Comparison of ENCODE assay signal across 16 cellular contexts in the genomic region with DNA sequence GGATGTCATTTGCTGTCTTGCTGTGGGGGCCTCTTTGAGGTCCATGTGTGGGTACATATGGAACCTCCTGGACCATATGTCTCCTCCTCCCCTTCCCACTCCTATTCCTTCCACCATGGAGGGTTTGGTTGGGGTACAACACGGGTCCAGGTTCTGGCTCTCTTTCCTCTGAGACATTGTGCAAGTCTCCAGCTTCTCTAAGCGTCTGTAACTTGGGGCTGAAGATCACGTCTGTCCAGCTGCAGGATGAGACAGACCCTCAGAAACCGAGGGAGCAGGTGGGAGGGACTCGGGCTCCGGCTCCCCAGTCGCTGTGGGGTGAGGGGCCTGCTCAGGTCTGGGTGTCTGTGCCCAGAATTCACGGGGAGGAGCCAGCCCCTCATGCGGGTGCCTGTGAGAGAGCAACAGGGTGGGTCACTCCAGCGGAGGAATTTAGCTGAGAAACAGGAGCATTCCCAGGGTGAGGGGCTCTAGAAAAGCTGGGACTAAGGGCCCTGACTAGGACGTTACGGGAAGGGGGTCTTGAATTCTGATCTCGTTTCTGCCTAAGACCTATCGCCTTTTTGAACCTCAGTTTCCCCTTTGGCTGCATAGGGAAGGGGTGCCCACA. TPM values are rescaled to one million over a fixed set of nuclear protein-coding genes. Genes with fewer than 3 reads are reported as not detected.
DNase-seq lines count a peak whose midpoint lies in the region; ATAC-seq, FAIRE-seq and TF ChIP-seq lines count a peak whose summit lies in the region.
"Had no signal": no experiment of that assay in that cellular context is flagged by ENCODE, and none has a peak within 500 bp of the region (broad histone marks: within the 10 kb centered on the region; RNA-seq: fewer than 3 reads in every experiment).

No MANE protein-coding gene starts in this region.

- no peak overlapping the region for H3K27ac Mint-ChIP-seq in astrocyte (ENCODE audit: unreplicated experiment)
- H3K27ac Mint-ChIP-seq: activated CD4-positive, alpha-beta T cell treated with anti-CD3 and anti-CD28 coated beads for 36 hours; activated naive CD8-positive, alpha-beta T cell treated with anti-CD3 and anti-CD28 coated beads, Interleukin-2, amount 10 ng/mL, durations not matched to agents 7 days and 5 days; stimulated activated naive CD8-positive, alpha-beta T cell treated with anti-CD3 and anti-CD28 coated beads, Interleukin-15, amount 100 ng/mL, for 72 hours had no signal

- H3K9me3 Mint-ChIP-seq in astrocyte (ENCODE audit: unreplicated experiment) = peaks cover 3% of the 10 kb centered on the region
- H3K9me3 Mint-ChIP-seq: activated naive CD8-positive, alpha-beta T cell treated with anti-CD3 and anti-CD28 coated beads, Interleukin-2, amount 10 ng/mL, durations not matched to agents 7 days and 5 days; stimulated activated naive CD8-positive, alpha-beta T cell treated with anti-CD3 and anti-CD28 coated beads, Interleukin-15, amount 100 ng/mL, for 72 hours had no signal

- DNase-seq in GM23248 = no peak
- DNase-seq in astrocyte (ENCODE audit: low read depth) = no peak
- DNase-seq in NCI-H510A (lab: John Stamatoyannopoulos, UW) = no peak
- DNase-seq in D341Med (ENCODE audit: low spot score) = no peak
- DNase-seq in DMS 273 (lab: John Stamatoyannopoulos, UW; ENCODE audit: unreplicated experiment) = no peak
- DNase-seq: T1000 had no signal

- H3K9ac ChIP-seq in GM23248 (no peak overlapping the region), astrocyte (ENCODE audit: low read length) (no peak overlapping the region), iPS-18a (ENCODE audit: low read length) (no peak overlapping the region), rectal smooth muscle tissue (ENCODE audit: low read length) (no peak overlapping the region)

- H3K4me1 ChIP-seq in GM23248 (ENCODE audit: insufficient read depth) (no peaks in the 10 kb centered on the region), astrocyte (ENCODE audit: insufficient read depth, low read length) (no peaks in the 10 kb centered on the region), iPS-18a (ENCODE audit: control insufficient read depth, low read depth, low read length) (peaks cover 12% of the 10 kb centered on the region), rectal smooth muscle tissue (ENCODE audit: control insufficient read depth, insufficient read depth, low read length) (no peaks in the 10 kb centered on the region)

- H3K27ac ChIP-seq in GM23248 = no peak overlapping the region
- no peak overlapping the region for H3K27ac ChIP-seq in astrocyte (ENCODE audit: low read depth, low read length)
- no peak overlapping the region for H3K27ac ChIP-seq in iPS-18a (ENCODE audit: low read length)
- H3K27ac ChIP-seq in rectal smooth muscle tissue (ENCODE audit: low read depth, low read length) = no peak overlapping the region

- H3K9me2 ChIP-seq in GM23248 (ENCODE audit: insufficient read depth) = no peaks in the 10 kb centered on the region

- no peak overlapping the region for H2AFZ ChIP-seq in GM23248
- no peak overlapping the region for H2AFZ ChIP-seq in astrocyte (ENCODE audit: low read depth, low read length)

- no peaks in the 10 kb centered on the region for H3F3A ChIP-seq in GM23248 (ENCODE audit: insufficient read depth)

- H3K9me3 ChIP-seq in GM23248 (ENCODE audit: low read depth) (no peaks in the 10 kb centered on the region), astrocyte (ENCODE audit: insufficient read depth, low read depth, low read length) (no peaks in the 10 kb centered on the region), iPS-18a (ENCODE audit: control insufficient read depth, low read depth, low read length) (no peaks in the 10 kb centered on the region)
- H3K9me3 ChIP-seq: mucosa of descending colon had no signal

- H3K27me3 Mint-ChIP-seq in astrocyte (ENCODE audit: low read depth, unreplicated experiment) = peaks cover 84% of the 10 kb centered on the region

- H3K79me2 ChIP-seq in GM23248 (ENCODE audit: insufficient read depth) (no peaks in the 10 kb centered on the region), astrocyte (ENCODE audit: insufficient read depth, low read length) (no peaks in the 10 kb centered on the region)

- no peak for TF ChIP-seq CTCF in astrocyte (IDR thresholded peaks at IDR 0.05; ENCODE audit: insufficient read depth, low read depth, low read length)

- H3K27me3 ChIP-seq in GM23248 (replicated peaks; ENCODE audit: insufficient read depth) = peaks cover 45% of the 10 kb centered on the region
- peaks cover 58% of the 10 kb centered on the region for H3K27me3 ChIP-seq in astrocyte (ENCODE audit: insufficient read depth, low read length)
- peaks cover 90% of the 10 kb centered on the region for H3K27me3 ChIP-seq in iPS-18a (ENCODE audit: control insufficient read depth, insufficient read depth, low read length)
- H3K27me3 ChIP-seq in rectal smooth muscle tissue (ENCODE audit: control insufficient read depth, insufficient read depth, low read length) = peaks cover 31% of the 10 kb centered on the region

- no peak overlapping the region for H3K4me3 Mint-ChIP-seq in astrocyte (ENCODE audit: unreplicated experiment)
- H3K4me3 Mint-ChIP-seq: activated CD4-positive, alpha-beta T cell treated with anti-CD3 and anti-CD28 coated beads for 36 hours; activated naive CD8-positive, alpha-beta T cell treated with anti-CD3 and anti-CD28 coated beads, Interleukin-2, amount 10 ng/mL, durations not matched to agents 7 days and 5 days had no signal

- no peak for FAIRE-seq in astrocyte (lab: Jason Lieb, UNC)
- FAIRE-seq: D721Med had no signal

- in situ Hi-C loops in GM23248 (cut with MboI) = no loop called here

- H4K20me1 ChIP-seq in GM23248 (ENCODE audit: insufficient read depth) (no peaks in the 10 kb centered on the region), astrocyte (ENCODE audit: insufficient read depth, low read length) (peaks cover 3% of the 10 kb centered on the region)

- no peaks in the 10 kb centered on the region for H3K36me3 ChIP-seq in GM23248 (ENCODE audit: low read depth)
- H3K36me3 ChIP-seq in astrocyte (ENCODE audit: insufficient read depth, low read length) = no peaks in the 10 kb centered on the region
- no peaks in the 10 kb centered on the region for H3K36me3 ChIP-seq in iPS-18a (ENCODE audit: control insufficient read depth, low read depth, low read length)
- no peaks in the 10 kb centered on the region for H3K36me3 ChIP-seq in rectal smooth muscle tissue (ENCODE audit: control insufficient read depth, insufficient read depth, low read length)

- H3K4me3 ChIP-seq in GM23248 (peak overlapping the region; percentile 47; the same call in 1 of the 2 replicates), astrocyte (ENCODE audit: insufficient read depth, low read depth, low read length) (peak overlapping the region; percentile 5), iPS-18a (ENCODE audit: low read length) (peak overlapping the region; percentile 64), rectal smooth muscle tissue (ENCODE audit: low read length) (peak overlapping the region; percentile 16)
- H3K4me3 ChIP-seq: mucosa of descending colon had no signal

- 37 to 38% methylated on average over 14 of the region's 14 CpGs for WGBS in GM23248 (ENCODE audit: low coverage in 1 of 2, low lambda C conversion rate in 2 of 2, missing lambda C conversion rate in 2 of 2), 2 experiments

- H3K4me1 Mint-ChIP-seq in astrocyte (ENCODE audit: low read depth, unreplicated experiment) = no peaks in the 10 kb centered on the region

- H3K4me2 ChIP-seq in GM23248 (ENCODE audit: unreplicated experiment) (peak overlapping the region; percentile 57), astrocyte (ENCODE audit: low read length) (peak overlapping the region; percentile 85)

- H3K36me3 Mint-ChIP-seq in astrocyte (ENCODE audit: low read depth, unreplicated experiment) = peaks cover 2% of the 10 kb centered on the region
- H3K36me3 Mint-ChIP-seq: activated naive CD8-positive, alpha-beta T cell treated with anti-CD3 and anti-CD28 coated beads, Interleukin-2, amount 10 ng/mL, durations not matched to agents 7 days and 5 days had no signal

- ATAC-seq in HG03108 (IDR thresholded peaks at IDR 0.05; ENCODE audit: unreplicated experiment) = no peak

RNA-seq across cellular contexts. Expression of a gene that starts 42.0 kb away (rescaled TPM):
- not detected in 2 replicates for total RNA-seq in GM23248 (2014; rRNA removed; shearing (Covaris generic))
- polyA plus RNA-seq in GM23248 (2016; fragmentation: Nextera tagmentation; extraction: Ambion mirVana) = not detected in 2 replicates
- total RNA-seq in astrocyte = 0.07 and 0.29 TPM in 2 replicates
- total RNA-seq: mucosa of descending colon, NCI-H460, posterior vena cava had no signal

RNA-seq across cellular contexts. Expression of a gene that starts 53.5 kb away (rescaled TPM):
- total RNA-seq in GM23248 (2014; rRNA removed; shearing (Covaris generic)) = 0.38 and 0.97 TPM in 2 replicates
- polyA plus RNA-seq in GM23248 (2016; fragmentation: Nextera tagmentation; extraction: Ambion mirVana) = 0.74 and 0.98 TPM in 2 replicates
- 1.2 and 1.9 TPM in 2 replicates for total RNA-seq in astrocyte

Comparison
In these comparisons a context has a peak if more than half of its experiments do, and no peak if none do; other contexts are left out.
1. H3K4me3 ChIP-seq: peak in every context shown above with its lines; median percentile 64 in iPS-18a; 47 in GM23248; 16 in rectal smooth muscle tissue; 5 in astrocyte.